ENCODE assay signal across 13 cellular contexts in the genomic region with DNA sequence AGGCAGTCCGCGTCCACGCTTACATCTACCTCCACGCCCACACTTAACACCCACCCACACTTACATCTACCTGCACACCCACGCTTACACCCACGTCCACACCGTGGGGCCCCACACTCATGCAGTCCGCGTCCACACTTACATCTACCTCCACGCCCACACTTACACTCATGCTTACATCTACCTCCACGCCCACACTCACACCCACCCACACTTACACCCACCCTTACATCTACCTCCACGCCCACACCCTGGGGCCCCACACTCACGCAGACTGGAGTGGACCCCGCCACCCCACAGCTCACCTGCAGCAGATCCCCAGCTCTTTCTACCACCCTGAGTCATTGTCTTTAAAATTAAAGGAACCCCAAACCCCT. TPM values are rescaled to one million over a fixed set of nuclear protein-coding genes. Genes with fewer than 3 reads are reported as not detected.
DNase-seq lines count a peak whose midpoint lies in the region; ATAC-seq and TF ChIP-seq lines count a peak whose summit lies in the region.
"Had no signal": no experiment of that assay in that cellular context is flagged by ENCODE, and none has a peak within 500 bp of the region (broad histone marks: within the 10 kb centered on the region; RNA-seq: fewer than 3 reads in every experiment).

No MANE protein-coding gene starts in this region.

- POLR2A ChIA-PET in Caco-2 (lab: Charles Lee) (no interaction called here), PC-9 (lab: Charles Lee; ENCODE audit: unreplicated experiment) (no interaction called here)

- no peaks in the 10 kb centered on the region for H3K79me2 ChIP-seq in PC-9 (ENCODE audit: low read depth)

- no peak for TF ChIP-seq POLR2A in gastroesophageal sphincter (IDR thresholded peaks at IDR 0.05)

- H4K20me1 ChIP-seq in PC-9 (ENCODE audit: insufficient read depth) = no peaks in the 10 kb centered on the region
- H4K20me1 ChIP-seq: BLaER1 had no signal

- H3K4me3 ChIP-seq in Caco-2 (ENCODE audit: low read depth, low read length) (no peak overlapping the region), gastroesophageal sphincter (no peak overlapping the region), PC-9 (no peak overlapping the region)
- H3K4me3 ChIP-seq: BLaER1, left lung, prostate gland had no signal

- H3K36me3 ChIP-seq in Caco-2 (ENCODE audit: control insufficient read depth, insufficient read depth, low read length) (no peaks in the 10 kb centered on the region), gastroesophageal sphincter (peaks cover 0 to 67% of the 10 kb centered on the region in 2 donors), PC-9 (ENCODE audit: low read depth) (no peaks in the 10 kb centered on the region)
- H3K36me3 ChIP-seq: prostate gland had no signal

- peak overlapping the region; percentile 42 for H3K27ac Mint-ChIP-seq in Caco-2 (ENCODE audit: unreplicated experiment)

- H3K4me3 Mint-ChIP-seq in Caco-2 (ENCODE audit: unreplicated experiment) = no peak overlapping the region

- no peak overlapping the region for H3K4me2 ChIP-seq in PC-9
- H3K4me2 ChIP-seq: BLaER1 had no signal

- H3K9me3 Mint-ChIP-seq in Caco-2 (ENCODE audit: unreplicated experiment) = peaks cover 18% of the 10 kb centered on the region

- BruUV-seq in Caco-2 (replicated peaks; lab: Mats Ljungman, UMichigan) = no TSS peak
- BruUV-seq in PC-9 (replicated peaks; lab: Mats Ljungman, UMichigan) = no TSS peak

- peak in 1 of 2 experiments; percentile 21 for DNase-seq in Caco-2
- DNase-seq in activated T-cell treated with anti-CD3 and anti-CD28 coated beads for 24 hours (ENCODE audit: low read depth) = peak; percentile 38
- peak; percentile 26 to 76 (median 42) for DNase-seq in stimulated activated CD4-positive, alpha-beta T cell treated with anti-CD3 and anti-CD28 coated beads, Interleukin-1b, Interleukin-23, amount 100 ng/mL, for 24 hours (ENCODE audit: low read depth in 4 of 4, low spot score in 1 of 4)
- DNase-seq in NCI-H524 (lab: John Stamatoyannopoulos, UW) = no peak
- DNase-seq in PC-9 = no peak
- DNase-seq: MM.1S, NCI-H526 had no signal

- no peaks in the 10 kb centered on the region for H3K36me3 Mint-ChIP-seq in Caco-2 (ENCODE audit: insufficient read depth, unreplicated experiment)

- CTCF ChIA-PET in Caco-2 (lab: Charles Lee) = no interaction called here
- CTCF ChIA-PET in PC-9 (lab: Charles Lee) = no interaction called here

- no peaks in the 10 kb centered on the region for H3K4me1 ChIP-seq in Caco-2
- H3K4me1 ChIP-seq in gastroesophageal sphincter = no peaks in the 10 kb centered on the region
- no peaks in the 10 kb centered on the region for H3K4me1 ChIP-seq in PC-9 (replicated peaks; ENCODE audit: insufficient read depth)
- H3K4me1 ChIP-seq: BLaER1, left lung, prostate gland had no signal

- WGBS in gastroesophageal sphincter (ENCODE audit: low coverage in 1 of 2), 2 donors = 80 to 94% methylated on average over 3 to 9 of the region's 14 CpGs

- no peaks in the 10 kb centered on the region for H3K4me1 Mint-ChIP-seq in Caco-2 (ENCODE audit: low read depth, unreplicated experiment)

- H3K27me3 Mint-ChIP-seq in Caco-2 (ENCODE audit: insufficient read depth, unreplicated experiment) = no peaks in the 10 kb centered on the region

- H3K9me3 ChIP-seq in Caco-2 (no peaks in the 10 kb centered on the region; the same call in 1 of the 2 replicates), gastroesophageal sphincter (peaks cover 0 to 4% (median 0%) of the 10 kb centered on the region in 3 donors), PC-9 (ENCODE audit: insufficient read depth, low read depth) (no peaks in the 10 kb centered on the region)
- H3K9me3 ChIP-seq: left lung, prostate gland had no signal

- no peak for TF ChIP-seq EP300 in gastroesophageal sphincter (IDR thresholded peaks at IDR 0.05)

- intact Hi-C loops in Caco-2 (cut with micrococcal nuclease; ENCODE audit: unreplicated experiment) = no loop called here
- intact Hi-C loops in PC-9 (cut with micrococcal nuclease; ENCODE audit: unreplicated experiment) = no loop called here

- no peaks in the 10 kb centered on the region for H3F3A ChIP-seq in PC-9 (ENCODE audit: insufficient read depth, low read depth)

- H3K9me2 ChIP-seq in PC-9 (ENCODE audit: insufficient read depth) = no peaks in the 10 kb centered on the region

- no peaks in the 10 kb centered on the region for H3K27me3 ChIP-seq in Caco-2 (replicated peaks; ENCODE audit: control insufficient read depth, insufficient read depth, low read length)
- H3K27me3 ChIP-seq in gastroesophageal sphincter = no peaks in the 10 kb centered on the region
- no peaks in the 10 kb centered on the region for H3K27me3 ChIP-seq in PC-9 (ENCODE audit: insufficient read depth, low read depth)
- H3K27me3 ChIP-seq: BLaER1, left lung had no signal

- TF ChIP-seq CTCF in Caco-2 (IDR thresholded peaks at IDR 0.05; ENCODE audit: insufficient read depth in 1 of 2, low read depth in 1 of 2, low read length in 1 of 2, severe bottlenecking in 1 of 2, unreplicated experiment in 1 of 2) (no peak), gastroesophageal sphincter (IDR thresholded peaks at IDR 0.05) (no peak), PC-9 (conservative IDR thresholded peaks at IDR 0.05) (no peak)

- no peak overlapping the region for H2AFZ ChIP-seq in PC-9

- ATAC-seq in gastroesophageal sphincter (peak; percentile 40), GM19351 (IDR thresholded peaks at IDR 0.05; ENCODE audit: unreplicated experiment) (no peak), GM18520 (IDR thresholded peaks at IDR 0.05; ENCODE audit: unreplicated experiment) (no peak)

- H3K27ac ChIP-seq in gastroesophageal sphincter (no peak overlapping the region), PC-9 (no peak overlapping the region)
- H3K27ac ChIP-seq: BLaER1, left lung, prostate gland had no signal

RNA-seq across cellular contexts. Expression of a gene that starts 32.4 kb away (rescaled TPM):
- 17.8 and 19.3 TPM in 2 replicates for total RNA-seq in Caco-2 (2022)
- 10 to 100 TPM; 11.3 to 17.1 (median 14.8) TPM for total RNA-seq in gastroesophageal sphincter
- total RNA-seq in PC-9 (2021) = 16.9 and 20.6 TPM in 2 replicates

RNA-seq across cellular contexts. Expression of a gene that starts 32.6 kb away (rescaled TPM):
- 11.7 and 12.5 TPM in 2 replicates for total RNA-seq in Caco-2 (2022)
- total RNA-seq in gastroesophageal sphincter = 1 to 10 TPM; 3.1 to 5.8 (median 4.4) TPM
- total RNA-seq in PC-9 (2021) = 10.0 and 17.5 TPM in 2 replicates

RNA-seq across cellular contexts. Expression of a gene that starts 56.8 kb away (rescaled TPM):
- total RNA-seq in Caco-2 (2022) (11.9 and 13.3 TPM in 2 replicates), gastroesophageal sphincter (10 to 100 TPM in 1 of 4 donors, 1 to 10 TPM in 3; 3.8 to 13.0 (median 5.1) TPM), PC-9 (2021) (13.9 and 21.8 TPM in 2 replicates)

Comparison
In these comparisons a context has a peak if more than half of its experiments do, and no peak if none do; other contexts are left out.
1. DNase-seq: peak in activated T-cell treated with anti-CD3 and anti-CD28 coated beads for 24 hours (single experiment) and stimulated activated CD4-positive, alpha-beta T cell treated with anti-CD3 and anti-CD28 coated beads, Interleukin-1b, Interleukin-23, amount 100 ng/mL, for 24 hours (4 of 4); none in NCI-H524 (0 of 2) and PC-9 (0 of 2).